In the genomic region with DNA sequence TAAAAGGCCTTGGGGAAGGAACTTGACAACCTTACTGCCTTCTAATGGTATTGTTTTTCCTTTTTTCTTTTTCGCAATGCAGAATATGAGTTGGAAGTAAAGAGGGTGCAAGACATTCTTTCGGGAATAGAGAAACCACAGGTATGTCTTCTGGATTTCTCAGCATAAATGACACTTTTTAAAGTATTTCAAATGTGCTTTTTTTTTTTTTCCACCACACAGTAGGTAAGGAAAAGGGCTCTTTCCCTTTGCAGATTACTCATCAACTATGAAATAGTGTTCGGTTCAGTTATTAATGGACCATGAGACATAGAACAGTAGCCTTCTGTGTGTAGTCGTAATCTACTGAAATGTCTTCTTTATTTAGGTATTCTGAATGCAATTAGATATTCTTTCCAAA, we compare ENCODE assay signal across 17 cellular contexts.
A peak's percentile ranks its signal among the peaks of the same experiment; 100 is the strongest.
DNase-seq lines count a peak whose midpoint lies in the region; ATAC-seq and TF ChIP-seq lines count a peak whose summit lies in the region.
"Had no signal": no experiment of that assay in that cellular context is flagged by ENCODE, and none has a peak within 500 bp of the region (broad histone marks: within the 10 kb centered on the region; RNA-seq: fewer than 3 reads in every experiment).

No MANE protein-coding gene starts in this region.

- no peak overlapping the region for H3K9ac ChIP-seq in IMR-90 (ENCODE audit: low read depth, low read length)

- in situ Hi-C loops in IMR-90 (cut with MboI; ENCODE audit: low sequenced_read_pairs), result no loop called here

- H2BK15ac ChIP-seq in IMR-90 (ENCODE audit: low read depth, low read length), result no peak overlapping the region; the same call in 2 of the 3 replicates

- peaks cover 43% of the 10 kb centered on the region for H4K20me1 ChIP-seq in IMR-90 (ENCODE audit: insufficient read depth, low read length)

- H3K27ac Mint-ChIP-seq in chondrocyte (ENCODE audit: unreplicated experiment), result peak overlapping the region; percentile 86
- H3K27ac Mint-ChIP-seq in nephron progenitor cell, result peak overlapping the region; percentile 24
- no peak overlapping the region for H3K27ac Mint-ChIP-seq in activated T-helper 17 cell treated with anti-CD3 and anti-CD28 coated beads, Interleukin-2, amount 50 U/mL, for 72 hours
- H3K27ac Mint-ChIP-seq: T-cell had no signal

- H2BK120ac ChIP-seq in IMR-90 (ENCODE audit: low read depth, low read length), result peak overlapping the region; percentile 47; the same call in 1 of the 2 replicates

- H3K9me3 ChIP-seq in IMR-90 (ENCODE audit: control insufficient read depth, insufficient read depth, low read length) (no peaks in the 10 kb centered on the region), tibial nerve (no peaks in the 10 kb centered on the region), gastroesophageal sphincter (no peaks in the 10 kb centered on the region)
- H3K9me3 ChIP-seq: esophagus muscularis mucosa, ovary, thoracic aorta had no signal

- H3K14ac ChIP-seq in IMR-90 (replicated peaks; ENCODE audit: low read depth, low read length), result no peak overlapping the region

- ATAC-seq in IMR-90 (ENCODE audit: low read depth) (no peak), HG02852 (IDR thresholded peaks at IDR 0.05; ENCODE audit: unreplicated experiment) (no peak), gastroesophageal sphincter (no peak)
- no peak for ATAC-seq in activated T-helper 17 cell treated with anti-CD3 and anti-CD28 coated beads, Interleukin-2, amount 50 U/mL, for 72 hours (replicated peaks)
- ATAC-seq: activated naive CD4-positive, alpha-beta T cell treated with anti-CD3 and anti-CD28 coated beads, Interleukin-2, amount 50 U/mL, for 72 hours; T-cell had no signal

- peaks cover 56 to 93% of the 10 kb centered on the region in 2 experiments for H3K79me1 ChIP-seq in IMR-90 (ENCODE audit: low read depth in 1 of 2, low read length in 2 of 2)

- POLR2A ChIA-PET in IMR-90 (lab: Charles Lee; ENCODE audit: unreplicated experiment), result no interaction called here

- CTCF ChIA-PET in IMR-90 (lab: Yijun Ruan, JAX), result no interaction called here

- H3K4me3 Mint-ChIP-seq in chondrocyte (ENCODE audit: unreplicated experiment) (no peak overlapping the region), nephron progenitor cell (no peak overlapping the region)
- H3K4me3 Mint-ChIP-seq in activated T-helper 17 cell treated with anti-CD3 and anti-CD28 coated beads, Interleukin-2, amount 50 U/mL, for 72 hours, result no peak overlapping the region
- H3K4me3 Mint-ChIP-seq: CD4-positive, CD25-positive, alpha-beta regulatory T cell; T-cell had no signal

- no peak overlapping the region for H3K18ac ChIP-seq in IMR-90 (ENCODE audit: low read depth, low read length)

- H4K5ac ChIP-seq in IMR-90 (ENCODE audit: low read depth, low read length), result no peak overlapping the region

- intact Hi-C loops in IMR-90 (cut with micrococcal nuclease), result no loop called here

- H2AFZ ChIP-seq in IMR-90 (replicated peaks; ENCODE audit: low read length, poor library complexity), result no peak overlapping the region

- TF ChIP-seq POLR2A in IMR-90 (IDR thresholded peaks at IDR 0.05; ENCODE audit: low read depth, low read length) (no peak), tibial nerve (IDR thresholded peaks at IDR 0.05) (no peak), gastroesophageal sphincter (IDR thresholded peaks at IDR 0.05) (no peak)

- H2BK20ac ChIP-seq in IMR-90 (ENCODE audit: low read depth, low read length), result no peak overlapping the region

- no peak overlapping the region for H4K91ac ChIP-seq in IMR-90 (ENCODE audit: insufficient read depth, low read depth, low read length)

- no peak overlapping the region for H4K8ac ChIP-seq in IMR-90 (ENCODE audit: low read depth in 2 of 2, low read length in 2 of 2)

- TF ChIP-seq RAD21 in IMR-90 (IDR thresholded peaks at IDR 0.05; ENCODE audit: low read length), result no peak

- H3K9me1 ChIP-seq in IMR-90 (ENCODE audit: insufficient read depth, low read length), result peaks cover 41% of the 10 kb centered on the region

- H3K27me3 ChIP-seq in IMR-90 (ENCODE audit: control insufficient read depth, insufficient read depth, low read length), result no peaks in the 10 kb centered on the region
- H3K27me3 ChIP-seq in tibial nerve, result no peaks in the 10 kb centered on the region
- no peaks in the 10 kb centered on the region for H3K27me3 ChIP-seq in gastroesophageal sphincter
- H3K27me3 ChIP-seq: esophagus muscularis mucosa, ovary had no signal

- no peak overlapping the region for H2AK5ac ChIP-seq in IMR-90 (ENCODE audit: low read depth, low read length)

- H3K9me3 Mint-ChIP-seq in chondrocyte (ENCODE audit: low read depth) (no peaks in the 10 kb centered on the region), nephron progenitor cell (no peaks in the 10 kb centered on the region)
- H3K9me3 Mint-ChIP-seq in activated T-helper 17 cell treated with anti-CD3 and anti-CD28 coated beads, Interleukin-2, amount 50 U/mL, for 72 hours, result no peaks in the 10 kb centered on the region
- H3K9me3 Mint-ChIP-seq: activated naive CD4-positive, alpha-beta T cell treated with anti-CD3 and anti-CD28 coated beads, Interleukin-2, amount 50 U/mL, for 72 hours; CD4-positive, CD25-positive, alpha-beta regulatory T cell; T-cell had no signal

- no peak overlapping the region for H3K23ac ChIP-seq in IMR-90 (ENCODE audit: low read depth, low read length)

- H3K4me3 ChIP-seq in IMR-90 (ENCODE audit: insufficient read depth, low read depth, low read length) (no peak overlapping the region), tibial nerve (no peak overlapping the region), gastroesophageal sphincter (no peak overlapping the region)
- H3K4me3 ChIP-seq: esophagus muscularis mucosa, ovary, thoracic aorta had no signal

- no peak for TF ChIP-seq EP300 in tibial nerve (IDR thresholded peaks at IDR 0.05)
- TF ChIP-seq EP300 in gastroesophageal sphincter (IDR thresholded peaks at IDR 0.05), result no peak

- H2AK9ac ChIP-seq in IMR-90 (replicated peaks; ENCODE audit: low read depth, low read length, poor library complexity), result no peak overlapping the region

- no peak overlapping the region for H2BK5ac ChIP-seq in IMR-90 (ENCODE audit: low read depth, low read length, poor library complexity, severe bottlenecking)

- H3K4me1 ChIP-seq in IMR-90 (ENCODE audit: control insufficient read depth, insufficient read depth, low read length) (peaks cover 22% of the 10 kb centered on the region), tibial nerve (peaks cover 0 to 51% (median 2%) of the 10 kb centered on the region in 4 donors), gastroesophageal sphincter (peaks cover 0 to 30% (median 0%) of the 10 kb centered on the region in 3 donors)

- dilution Hi-C loops in IMR-90 (cut with HindIII; ENCODE audit: low sequenced_read_pairs, unreplicated experiment), result no loop called here

- no peak overlapping the region for H3K56ac ChIP-seq in IMR-90 (ENCODE audit: extremely low read depth, insufficient read depth, low read length)

- peaks cover 88% of the 10 kb centered on the region for H3K4me1 Mint-ChIP-seq in chondrocyte (ENCODE audit: low read depth)
- H3K4me1 Mint-ChIP-seq in nephron progenitor cell, result peaks cover 53% of the 10 kb centered on the region
- peaks cover 11% of the 10 kb centered on the region for H3K4me1 Mint-ChIP-seq in activated T-helper 17 cell treated with anti-CD3 and anti-CD28 coated beads, Interleukin-2, amount 50 U/mL, for 72 hours

- peak overlapping the region; percentile 14; the same call in 1 of the 2 replicates for H3K4me2 ChIP-seq in IMR-90 (ENCODE audit: low read depth, low read length)

- peak; percentile 33 for DNase-seq in AG20443 (ENCODE audit: low spot score)
- DNase-seq in IMR-90, result peak; percentile 70
- no peak for DNase-seq in chondrocyte (ENCODE audit: low spot score)
- no peak for DNase-seq in nephron progenitor cell
- DNase-seq in tibial nerve (ENCODE audit: low spot score in 2 of 2), result no peak
- DNase-seq: activated CD4-positive, CD25-positive, alpha-beta regulatory T cell; CD4-positive, CD25-positive, alpha-beta regulatory T cell; NCI-H1417 treated with DMSO at 0.1 percent for 48 hours; NCI-H345; ovary; T-cell had no signal

- no CpG with 5 or more reads among the region's 4 CpGs for WGBS in IMR-90 (ENCODE audit: extremely low coverage in 2 of 2, insufficient read length in 1 of 2), 2 experiments
- WGBS in tibial nerve, 2 donors, result 65 to 70% methylated on average over 4 of the region's 4 CpGs
- 72 to 78% methylated on average over 4 of the region's 4 CpGs for WGBS in gastroesophageal sphincter (ENCODE audit: low coverage in 1 of 2), 2 donors

- H3K27me3 Mint-ChIP-seq in chondrocyte (ENCODE audit: low read depth), result no peaks in the 10 kb centered on the region
- H3K27me3 Mint-ChIP-seq in nephron progenitor cell (ENCODE audit: low read depth, poor library complexity), result no peaks in the 10 kb centered on the region
- H3K27me3 Mint-ChIP-seq in activated T-helper 17 cell treated with anti-CD3 and anti-CD28 coated beads, Interleukin-2, amount 50 U/mL, for 72 hours, result no peaks in the 10 kb centered on the region
- H3K27me3 Mint-ChIP-seq: CD4-positive, CD25-positive, alpha-beta regulatory T cell; T-cell had no signal

- no TSS peak for BruUV-seq in IMR-90 (replicated peaks; lab: Mats Ljungman, UMichigan)

- H3K36me3 ChIP-seq in IMR-90 (ENCODE audit: control insufficient read depth, insufficient read depth, low read length) (peaks cover 35% of the 10 kb centered on the region), tibial nerve (peaks cover 0 to 26% (median 0%) of the 10 kb centered on the region in 3 donors), gastroesophageal sphincter (peaks cover 7 to 31% of the 10 kb centered on the region in 2 donors)
- H3K36me3 ChIP-seq: ovary had no signal

- H3K36me3 Mint-ChIP-seq in chondrocyte (ENCODE audit: low read depth), result peaks cover 37% of the 10 kb centered on the region
- peaks cover 61% of the 10 kb centered on the region for H3K36me3 Mint-ChIP-seq in nephron progenitor cell (ENCODE audit: low read depth)
- H3K36me3 Mint-ChIP-seq in activated T-helper 17 cell treated with anti-CD3 and anti-CD28 coated beads, Interleukin-2, amount 50 U/mL, for 72 hours (ENCODE audit: low read depth), result peaks cover 57% of the 10 kb centered on the region

- TF ChIP-seq CTCF in IMR-90 (conservative IDR thresholded peaks at IDR 0.05; ENCODE audit: low read depth, low read length) (no peak), chondrocyte (IDR thresholded peaks at IDR 0.05) (no peak), nephron progenitor cell (IDR thresholded peaks at IDR 0.05) (no peak), tibial nerve (IDR thresholded peaks at IDR 0.05) (no peak), gastroesophageal sphincter (IDR thresholded peaks at IDR 0.05) (no peak)

- no peak overlapping the region for H3K4ac ChIP-seq in IMR-90 (ENCODE audit: low read depth, low read length)

- no peak overlapping the region for H3K27ac ChIP-seq in IMR-90 (ENCODE audit: insufficient read depth, low read length)
- no peak overlapping the region for H3K27ac ChIP-seq in tibial nerve
- H3K27ac ChIP-seq in gastroesophageal sphincter, result no peak overlapping the region
- H3K27ac ChIP-seq: esophagus muscularis mucosa, ovary, thoracic aorta had no signal

TF ChIP-seq in IMR-90, 13 proteins besides CTCF, POLR2A, EP300 and RAD21:
- TF ChIP-seq RFX5 (IDR thresholded peaks at IDR 0.05; ENCODE audit: low read depth, low read length) (no peak), CEBPB (IDR thresholded peaks at IDR 0.05; ENCODE audit: low read depth, low read length) (peak; percentile 30; the same call in 1 of the 2 replicates), FOS (IDR thresholded peaks at IDR 0.05; ENCODE audit: low read depth, low read length) (no peak), MAZ (IDR thresholded peaks at IDR 0.05; ENCODE audit: borderline replicate concordance, low read depth, low read length) (no peak)

Comparison
In these comparisons a context has a peak if more than half of its experiments do, and no peak if none do; other contexts are left out.
1. DNase-seq: peak in AG20443 (single experiment) and IMR-90 (single experiment); none in chondrocyte (single experiment), nephron progenitor cell (single experiment) and tibial nerve (0 of 2).